1 cellular context compared by ENCODE assay signal in the genomic region with DNA sequence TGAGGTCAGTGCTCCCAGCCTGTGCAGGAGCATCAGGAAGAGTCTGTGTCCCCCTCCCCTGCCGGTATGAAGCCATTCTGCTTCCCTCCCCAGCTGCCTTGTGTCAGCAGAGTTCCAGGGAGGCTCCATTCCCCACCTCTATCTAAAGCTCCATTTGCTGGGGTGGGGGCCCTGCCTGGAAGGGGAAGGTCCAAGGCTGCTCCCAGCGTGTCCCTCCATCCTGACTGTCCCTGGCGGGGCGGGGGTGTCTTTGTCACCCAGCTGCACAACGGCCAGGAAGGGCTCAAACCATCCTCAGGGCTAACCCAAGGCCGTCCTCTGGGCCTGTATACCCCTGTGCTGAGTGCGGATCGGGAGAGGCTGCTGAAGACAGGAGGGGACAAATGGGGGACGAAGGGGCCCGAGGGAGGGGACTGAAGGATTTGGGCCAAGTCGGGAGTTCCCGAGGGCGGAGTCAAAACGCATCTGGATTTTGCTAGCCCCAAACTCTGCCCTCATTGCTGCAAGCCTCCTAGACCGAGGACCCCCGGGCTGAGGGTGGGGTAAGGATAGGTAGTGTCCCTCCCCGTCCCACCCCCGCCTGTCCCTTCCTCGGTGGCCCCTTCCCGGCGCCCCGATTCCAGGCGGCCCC.
TF ChIP-seq lines count a peak whose summit lies in the region.

No MANE protein-coding gene starts in this region.

TF ChIP-seq in endothelial cell of umbilical vein, 7 proteins besides CTCF, POLR2A, EP300 and RAD21:
- TF ChIP-seq FOS (IDR thresholded peaks at IDR 0.05; ENCODE audit: borderline replicate concordance, insufficient read depth, low read length), result no peak
- TF ChIP-seq, protein P1, sequence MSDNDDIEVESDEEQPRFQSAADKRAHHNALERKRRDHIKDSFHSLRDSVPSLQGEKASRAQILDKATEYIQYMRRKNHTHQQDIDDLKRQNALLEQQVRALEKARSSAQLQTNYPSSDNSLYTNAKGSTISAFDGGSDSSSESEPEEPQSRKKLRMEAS (IDR thresholded peaks at IDR 0.05; ENCODE audit: insufficient read depth, insufficient read length), result no peak
- TF ChIP-seq GATA2 (IDR thresholded peaks at IDR 0.05; ENCODE audit: insufficient read depth, insufficient read length, low read depth, low read length), result no peak
TF ChIP-seq in endothelial cell of umbilical vein: peak in this region for 0.
